Comparison of ENCODE assay signal across 2 cellular contexts in genomic region chr14:24185015-24185414, GRCh38.
A peak's percentile ranks its signal among the peaks of the same experiment; 100 is the strongest.
TF ChIP-seq lines count a peak whose summit lies in the region.

No MANE protein-coding gene starts in this region.

TF ChIP-seq in GM12878, 131 proteins besides CTCF, POLR2A, EP300 and RAD21:
- TF ChIP-seq TARDBP (IDR thresholded peaks at IDR 0.05; ENCODE audit: borderline replicate concordance) (no peak), BACH1 (IDR thresholded peaks at IDR 0.05; ENCODE audit: borderline replicate concordance) (no peak), ZNF622 (IDR thresholded peaks at IDR 0.05) (no peak), ASH2L (IDR thresholded peaks at IDR 0.05; ENCODE audit: borderline replicate concordance, low read depth) (no peak), ZBED1 (IDR thresholded peaks at IDR 0.05; ENCODE audit: borderline replicate concordance) (no peak), NR2C2 (IDR thresholded peaks at IDR 0.05; ENCODE audit: borderline replicate concordance, control insufficient read depth, insufficient read length, low read depth) (no peak), ESRRA (IDR thresholded peaks at IDR 0.05; ENCODE audit: low read length) (no peak), FOS (IDR thresholded peaks at IDR 0.05; ENCODE audit: borderline replicate concordance, extremely low read depth, insufficient read length) (no peak)
- TF ChIP-seq, protein P1, sequence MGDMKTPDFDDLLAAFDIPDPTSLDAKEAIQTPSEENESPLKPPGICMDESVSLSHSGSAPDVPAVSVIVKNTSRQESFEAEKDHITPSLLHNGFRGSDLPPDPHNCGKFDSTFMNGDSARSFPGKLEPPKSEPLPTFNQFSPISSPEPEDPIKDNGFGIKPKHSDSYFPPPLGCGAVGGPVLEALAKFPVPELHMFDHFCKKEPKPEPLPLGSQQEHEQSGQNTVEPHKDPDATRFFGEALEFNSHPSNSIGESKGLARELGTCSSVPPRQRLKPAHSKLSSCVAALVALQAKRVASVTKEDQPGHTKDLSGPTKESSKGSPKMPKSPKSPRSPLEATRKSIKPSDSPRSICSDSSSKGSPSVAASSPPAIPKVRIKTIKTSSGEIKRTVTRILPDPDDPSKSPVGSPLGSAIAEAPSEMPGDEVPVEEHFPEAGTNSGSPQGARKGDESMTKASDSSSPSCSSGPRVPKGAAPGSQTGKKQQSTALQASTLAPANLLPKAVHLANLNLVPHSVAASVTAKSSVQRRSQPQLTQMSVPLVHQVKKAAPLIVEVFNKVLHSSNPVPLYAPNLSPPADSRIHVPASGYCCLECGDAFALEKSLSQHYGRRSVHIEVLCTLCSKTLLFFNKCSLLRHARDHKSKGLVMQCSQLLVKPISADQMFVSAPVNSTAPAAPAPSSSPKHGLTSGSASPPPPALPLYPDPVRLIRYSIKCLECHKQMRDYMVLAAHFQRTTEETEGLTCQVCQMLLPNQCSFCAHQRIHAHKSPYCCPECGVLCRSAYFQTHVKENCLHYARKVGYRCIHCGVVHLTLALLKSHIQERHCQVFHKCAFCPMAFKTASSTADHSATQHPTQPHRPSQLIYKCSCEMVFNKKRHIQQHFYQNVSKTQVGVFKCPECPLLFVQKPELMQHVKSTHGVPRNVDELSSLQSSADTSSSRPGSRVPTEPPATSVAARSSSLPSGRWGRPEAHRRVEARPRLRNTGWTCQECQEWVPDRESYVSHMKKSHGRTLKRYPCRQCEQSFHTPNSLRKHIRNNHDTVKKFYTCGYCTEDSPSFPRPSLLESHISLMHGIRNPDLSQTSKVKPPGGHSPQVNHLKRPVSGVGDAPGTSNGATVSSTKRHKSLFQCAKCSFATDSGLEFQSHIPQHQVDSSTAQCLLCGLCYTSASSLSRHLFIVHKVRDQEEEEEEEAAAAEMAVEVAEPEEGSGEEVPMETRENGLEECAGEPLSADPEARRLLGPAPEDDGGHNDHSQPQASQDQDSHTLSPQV (IDR thresholded peaks at IDR 0.05), result no peak

TF ChIP-seq in neural cell, 6 proteins besides CTCF, POLR2A, EP300 and RAD21:
- TF ChIP-seq SMC3 (conservative IDR thresholded peaks at IDR 0.05; ENCODE audit: poor library complexity) (no peak), POLR2AphosphoS5 (IDR thresholded peaks at IDR 0.05) (peak; percentile 12)
